8 cellular contexts compared by ENCODE assay signal in the genomic region with DNA sequence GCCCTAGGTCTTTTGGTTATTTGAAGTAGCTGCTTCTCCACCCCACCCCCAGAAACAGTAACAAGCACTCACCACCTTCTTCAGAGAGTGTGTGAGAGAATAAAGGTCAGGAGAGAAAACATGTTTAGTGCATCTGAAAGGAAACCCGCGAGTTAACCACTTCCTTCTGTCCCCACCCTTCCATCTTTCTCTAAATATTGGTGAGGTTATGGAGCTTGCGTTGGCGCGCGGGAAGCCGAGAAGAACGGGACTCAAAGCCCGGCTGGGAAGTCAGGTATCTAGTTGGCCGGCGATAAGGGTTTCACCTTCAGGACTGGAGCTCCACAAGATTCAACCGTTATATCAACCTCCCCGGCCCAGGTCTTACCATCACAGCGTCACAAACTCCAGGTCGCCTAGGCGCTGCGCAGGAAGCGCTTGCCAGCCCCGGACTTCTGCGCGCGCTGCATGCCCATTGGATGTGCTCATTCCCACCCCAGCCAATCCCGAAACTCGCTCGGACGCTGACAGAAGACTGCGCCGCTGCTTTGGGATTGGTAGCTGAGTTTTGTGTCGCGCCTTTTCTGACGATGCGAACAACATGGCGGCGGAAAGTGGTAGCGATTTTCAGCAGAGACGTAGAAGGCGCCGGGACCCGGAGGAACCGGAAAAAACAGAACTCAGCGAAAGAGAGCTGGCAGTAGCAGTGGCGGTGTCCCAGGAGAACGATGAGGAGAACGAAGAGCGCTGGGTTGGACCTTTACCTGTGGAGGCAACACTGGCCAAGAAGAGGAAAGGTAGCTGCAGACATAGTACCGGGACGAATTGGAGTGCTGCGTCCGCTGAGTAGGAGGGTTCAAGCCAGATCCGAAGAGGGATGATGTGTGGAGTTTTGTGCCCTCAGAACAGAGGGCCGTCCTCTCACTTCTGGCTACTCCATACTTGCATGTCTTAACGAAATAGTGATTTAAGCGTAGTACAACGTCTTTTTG. TPM values are rescaled to one million over a fixed set of nuclear protein-coding genes. Genes with fewer than 3 reads are reported as not detected.
DNase-seq lines count a peak whose midpoint lies in the region; ATAC-seq, FAIRE-seq and TF ChIP-seq lines count a peak whose summit lies in the region.

A gene with protein sequence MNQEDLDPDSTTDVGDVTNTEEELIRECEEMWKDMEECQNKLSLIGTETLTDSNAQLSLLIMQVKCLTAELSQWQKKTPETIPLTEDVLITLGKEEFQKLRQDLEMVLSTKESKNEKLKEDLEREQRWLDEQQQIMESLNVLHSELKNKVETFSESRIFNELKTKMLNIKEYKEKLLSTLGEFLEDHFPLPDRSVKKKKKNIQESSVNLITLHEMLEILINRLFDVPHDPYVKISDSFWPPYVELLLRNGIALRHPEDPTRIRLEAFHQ (minus strand): TSS at position 438 of the 971 bp plus-strand sequence. CDS start 8,261 bp downstream, outside the sequence.
A gene (plus strand): TSS at position 566 of the 971 bp plus-strand sequence. CDS start 15 bp downstream, at position 581.

- TF ChIP-seq POLR2A in endothelial cell of umbilical vein (IDR thresholded peaks at IDR 0.05; ENCODE audit: low read depth, low read length): no peak

- H3K9ac ChIP-seq in OCI-LY3 (ENCODE audit: low read length): peak within 1 kb of the TSS; percentile 81
- H3K9ac ChIP-seq in endothelial cell of umbilical vein (replicated peaks; ENCODE audit: extremely low read depth, insufficient read depth, low read length): peak within 1 kb of the TSS; percentile 88

- peaks cover 62% of the 10 kb centered on the region for H3K79me2 ChIP-seq in OCI-LY3 (ENCODE audit: low read length)
- peaks cover 62% of the 10 kb centered on the region for H3K79me2 ChIP-seq in endothelial cell of umbilical vein (ENCODE audit: control insufficient read depth, insufficient read depth, low read length)

- no peaks in the 10 kb centered on the region for H3K9me3 ChIP-seq in OCI-LY3 (ENCODE audit: insufficient read depth, low read length)
- H3K9me3 ChIP-seq in endothelial cell of umbilical vein (replicated peaks; ENCODE audit: control insufficient read depth, insufficient read depth, low read length): no peaks in the 10 kb centered on the region

- H3K4me2 ChIP-seq in OCI-LY3 (ENCODE audit: low read length): peak within 1 kb of the TSS; percentile 86
- peak within 1 kb of the TSS; percentile 96 for H3K4me2 ChIP-seq in endothelial cell of umbilical vein (ENCODE audit: insufficient read depth, low read length)

- peaks cover 5% of the 10 kb centered on the region for H3K36me3 ChIP-seq in OCI-LY3 (replicated peaks; ENCODE audit: low read depth, low read length)
- H3K36me3 ChIP-seq in endothelial cell of umbilical vein (ENCODE audit: control insufficient read depth in 2 of 2, extremely low read depth in 1 of 2, insufficient read depth in 2 of 2, low read length in 2 of 2): no peaks in the 10 kb centered on the region

- peak; percentile 89 for FAIRE-seq in endothelial cell of umbilical vein (lab: Jason Lieb, UNC)

- H3K4me3 ChIP-seq in OCI-LY3 (ENCODE audit: low read length) (peak within 1 kb of the TSS; percentile 94), endothelial cell of umbilical vein (replicated peaks in 1 of 3; ENCODE audit: insufficient read depth in 1 of 3, low read depth in 1 of 3, low read length in 3 of 3) (peak within 1 kb of the TSS; percentile 49 to 85 (median 72))

- DNase-seq in D341Med (ENCODE audit: low spot score) (peak; percentile 94), HuH-7 (ENCODE audit: low spot score) (peak; percentile 81), endothelial cell of umbilical vein (ENCODE audit: low read depth, low spot score) (peak; percentile 98), midbrain (lab: John Stamatoyannopoulos, UW) (peak; percentile 93)
- peak; percentile 95 for DNase-seq in activated CD8-positive, alpha-beta memory T cell treated with anti-CD3 and anti-CD28 coated beads, Interleukin-2, amount 50 U/mL, for 48 hours
- peak; percentile 89 to 90 for DNase-seq in stimulated activated CD8-positive, alpha-beta memory T cell treated with anti-CD3 and anti-CD28 coated beads, Interleukin-2, amount 100 ng/mL, for 1 hour (ENCODE audit: low read depth in 2 of 2)

- TF ChIP-seq CTCF in OCI-LY3 (IDR thresholded peaks at IDR 0.05; ENCODE audit: low read depth, low read length) (no peak), endothelial cell of umbilical vein (IDR thresholded peaks at IDR 0.05; ENCODE audit: extremely low read depth in 1 of 2, insufficient read depth in 1 of 2, low read depth in 1 of 2, low read length in 2 of 2) (no peak)

- no peaks in the 10 kb centered on the region for H4K20me1 ChIP-seq in OCI-LY3 (ENCODE audit: insufficient read depth, low read length)
- no peaks in the 10 kb centered on the region for H4K20me1 ChIP-seq in endothelial cell of umbilical vein (replicated peaks; ENCODE audit: control insufficient read depth, extremely low read depth, insufficient read depth, low read length)

- ATAC-seq in GM21515 (IDR thresholded peaks at IDR 0.05; ENCODE audit: unreplicated experiment): peak; percentile 99

- H3K9me1 ChIP-seq in endothelial cell of umbilical vein (replicated peaks; ENCODE audit: control insufficient read depth, extremely low read depth, insufficient read depth, low read length): no peaks in the 10 kb centered on the region

- peak within 1 kb of the TSS; percentile 79 for H3K27ac ChIP-seq in OCI-LY3 (ENCODE audit: low read length)
- H3K27ac ChIP-seq in endothelial cell of umbilical vein (ENCODE audit: insufficient read depth, low read depth, low read length): peak within 1 kb of the TSS; percentile 71

- CTCF ChIA-PET in endothelial cell of umbilical vein (lab: Charles Lee): interaction anchor here (0.5 to 3.2 kb wide), 7 partner anchors 10 to 752 kb away, joined by 3 to 16 read pairs (median 4); no protein-coding TSS in a partner anchor

- intact Hi-C loops in endothelial cell of umbilical vein (cut with micrococcal nuclease): loop anchor here (1.0 kb wide), 1 partner anchor 928 kb away; no protein-coding TSS in a partner anchor

- dilution Hi-C loops in endothelial cell of umbilical vein (cut with MboI; ENCODE audit: extremely low pct_ligation_motif_present, low sequenced_read_pairs): no loop called here

- no peaks in the 10 kb centered on the region for H3K27me3 ChIP-seq in OCI-LY3 (ENCODE audit: low read depth, low read length)
- no peaks in the 10 kb centered on the region for H3K27me3 ChIP-seq in endothelial cell of umbilical vein (ENCODE audit: control insufficient read depth in 2 of 2, insufficient read depth in 2 of 2, low read length in 2 of 2)

- BruUV-seq in endothelial cell of umbilical vein (replicated peaks; lab: Mats Ljungman, UMichigan): TSS peak; percentile 72

- H3K4me1 ChIP-seq in OCI-LY3 (ENCODE audit: low read length) (peaks cover 10% of the 10 kb centered on the region), endothelial cell of umbilical vein (ENCODE audit: control insufficient read depth, extremely low read depth, insufficient read depth, low read length) (peaks cover 25% of the 10 kb centered on the region)

- peak within 1 kb of the TSS; percentile 89 for H2AFZ ChIP-seq in OCI-LY3 (ENCODE audit: low read depth, low read length)
- peak within 1 kb of the TSS; percentile 90 for H2AFZ ChIP-seq in endothelial cell of umbilical vein (ENCODE audit: low read depth, low read length)

- POLR2A ChIA-PET in endothelial cell of umbilical vein (lab: Charles Lee): no interaction called here

TF ChIP-seq in endothelial cell of umbilical vein, 7 proteins besides CTCF, POLR2A, EP300 and RAD21:
- no peak for TF ChIP-seq EZH2 (IDR thresholded peaks at IDR 0.05; ENCODE audit: borderline replicate concordance, low read depth, low read length, severe bottlenecking)
- TF ChIP-seq, protein P1, sequence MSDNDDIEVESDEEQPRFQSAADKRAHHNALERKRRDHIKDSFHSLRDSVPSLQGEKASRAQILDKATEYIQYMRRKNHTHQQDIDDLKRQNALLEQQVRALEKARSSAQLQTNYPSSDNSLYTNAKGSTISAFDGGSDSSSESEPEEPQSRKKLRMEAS (IDR thresholded peaks at IDR 0.05; ENCODE audit: insufficient read depth, insufficient read length): no peak
- TF ChIP-seq POLR2AphosphoS5 (IDR thresholded peaks at IDR 0.05; ENCODE audit: insufficient read depth, low read depth, low read length): peak; percentile 74

RNA-seq across cellular contexts. Expression of the first gene that starts in this region (rescaled TPM):
- 49.3 and 50.7 TPM in 2 replicates for total RNA-seq in endothelial cell of umbilical vein
- polyA plus RNA-seq in endothelial cell of umbilical vein: 4.4 and 8.0 TPM in 2 replicates
- polyA plus RNA-seq in endothelial cell of umbilical vein (2011; cell fraction: cytosol; rRNA removed): 9.1 and 9.2 TPM in 2 replicates
- polyA plus RNA-seq in endothelial cell of umbilical vein (2011; cell fraction: nucleus; rRNA removed): 22.8 and 38.9 TPM in 2 replicates
- 16.8 and 23.9 TPM in 2 replicates for polyA plus RNA-seq in endothelial cell of umbilical vein (2012)
- 15.0 and 16.0 TPM in 2 replicates for polyA minus RNA-seq in endothelial cell of umbilical vein
- polyA minus RNA-seq in endothelial cell of umbilical vein (2011; cell fraction: cytosol; rRNA and poly(A)+ RNA removed): 9.1 TPM
- polyA minus RNA-seq in endothelial cell of umbilical vein (2011; cell fraction: nucleus; rRNA and poly(A)+ RNA removed): 42.7 and 86.8 TPM in 2 replicates

RNA-seq across cellular contexts. Expression of the second gene that starts in this region (rescaled TPM):
- 40.9 and 41.9 TPM in 2 replicates for total RNA-seq in endothelial cell of umbilical vein
- polyA plus RNA-seq in endothelial cell of umbilical vein: 3.3 and 4.9 TPM in 2 replicates
- 6.5 and 6.8 TPM in 2 replicates for polyA plus RNA-seq in endothelial cell of umbilical vein (2011; cell fraction: cytosol; rRNA removed)
- polyA plus RNA-seq in endothelial cell of umbilical vein (2011; cell fraction: nucleus; rRNA removed): 49.9 and 67.6 TPM in 2 replicates
- polyA plus RNA-seq in endothelial cell of umbilical vein (2012): 29.2 and 39.2 TPM in 2 replicates
- polyA minus RNA-seq in endothelial cell of umbilical vein: 13.6 and 13.9 TPM in 2 replicates
- polyA minus RNA-seq in endothelial cell of umbilical vein (2011; cell fraction: cytosol; rRNA and poly(A)+ RNA removed): 11.5 TPM
- 47.8 and 82.3 TPM in 2 replicates for polyA minus RNA-seq in endothelial cell of umbilical vein (2011; cell fraction: nucleus; rRNA and poly(A)+ RNA removed)

Comparison
In these comparisons a context has a peak if more than half of its experiments do, and no peak if none do; other contexts are left out.
1. Peak in every context shown above with its lines: DNase-seq, ATAC-seq, H3K4me3 ChIP-seq and H3K27ac ChIP-seq.